ENCODE assay signal across 22 cellular contexts in genomic region chr4:181140037-181140603, GRCh38.
"Had no signal": no experiment of that assay in that cellular context is flagged by ENCODE, and none has a peak within 500 bp of the region (broad histone marks: within the 10 kb centered on the region; RNA-seq: fewer than 3 reads in every experiment).

No MANE protein-coding gene starts in this region.

- H3K27ac ChIP-seq: hepatocyte, lower lobe of right lung, parathyroid adenoma, tibial artery had no signal

- H3K79me2 ChIP-seq: hepatocyte, parathyroid adenoma had no signal

- H3K4me1 ChIP-seq: lower lobe of right lung, parathyroid adenoma, tibial artery had no signal

- H3K4me3 ChIP-seq: hepatocyte, lower lobe of right lung, mucosa of descending colon, tibial artery had no signal

- H3K4me2 ChIP-seq: hepatocyte had no signal

- H3K9ac ChIP-seq: parathyroid adenoma had no signal

- H3K27me3 ChIP-seq: hepatocyte had no signal

- H2AFZ ChIP-seq: hepatocyte, parathyroid adenoma had no signal

- ATAC-seq: activated T-cell treated with anti-CD3 and anti-CD28 coated beads, Interleukin-2, amount 50 U/mL, for 4 hours; left lobe of liver; lower lobe of right lung; mucosa of descending colon; right cardiac atrium; stimulated activated naive CD8-positive, alpha-beta T cell treated with anti-CD3 and anti-CD28 coated beads, Interleukin-15, amount 100 ng/mL, for 72 hours; WTC11 had no signal

- DNase-seq: activated CD4-positive, alpha-beta T cell treated with anti-CD3 and anti-CD28 coated beads, Interleukin-2, amount 50 U/mL, for 48 hours; activated CD8-positive, alpha-beta memory T cell treated with anti-CD3 and anti-CD28 coated beads, Interleukin-2, amount 50 U/mL, for 48 hours; activated naive CD4-positive, alpha-beta T cell treated with Interleukin-2 at 50 U/mL for 16 hours; activated naive CD8-positive, alpha-beta T cell treated with anti-CD3 and anti-CD28 coated beads for 36 hours; activated T-cell treated with anti-CD3 and anti-CD28 coated beads, Interleukin-2, amount 50 U/mL, for 4 hours; amniotic stem cell; glutamatergic neuron; immature natural killer cell; lower lobe of right lung; mesendoderm; mucosa of descending colon; nephron progenitor cell; right cardiac atrium; stimulated activated CD4-positive, alpha-beta T cell treated with anti-CD3 and anti-CD28 coated beads, Interleukin-12 subunit alpha, Interleukin-12 subunit beta, amount 100 ng/mL, for 4 hours; stimulated activated CD4-positive, alpha-beta T cell treated with anti-CD3 and anti-CD28 coated beads, Interleukin-4, amount 100 ng/mL, for 4 hours; stimulated activated naive CD8-positive, alpha-beta T cell treated with anti-CD3 and anti-CD28 coated beads, Interleukin-15, amount 100 ng/mL, for 72 hours; T1000; tibial artery had no signal

- H3K9me3 ChIP-seq: lower lobe of right lung, mucosa of descending colon, tibial artery had no signal

- H3K36me3 ChIP-seq: lower lobe of right lung, tibial artery had no signal
